Comparison of ENCODE assay signal across 1 cellular context in genomic region chr10:24724381-24725228, GRCh38.
TF ChIP-seq lines count a peak whose summit lies in the region.

No MANE protein-coding gene starts in this region.

TF ChIP-seq in K562, 482 proteins besides CTCF, POLR2A, EP300 and RAD21 (continued from another document and continues in another):
- TF ChIP-seq ZNF318 (IDR thresholded peaks at IDR 0.05; ENCODE audit: borderline replicate concordance in 1 of 2, low read depth in 1 of 2), result no peak
- no peak for TF ChIP-seq MEIS2 (IDR thresholded peaks at IDR 0.05; ENCODE audit: partially characterized antibody)
- TF ChIP-seq IRF1 (CRISPR knock-in tag; IDR thresholded peaks at IDR 0.05; ENCODE audit: borderline replicate concordance), result no peak
- no peak for TF ChIP-seq TEAD1 (CRISPR knock-in tag; IDR thresholded peaks at IDR 0.05)
- no peak for TF ChIP-seq RBM14 (IDR thresholded peaks at IDR 0.05; ENCODE audit: borderline replicate concordance, insufficient read depth, low read depth, low read length)
- no peak for TF ChIP-seq BRF1 (IDR thresholded peaks at IDR 0.05; ENCODE audit: borderline replicate concordance, extremely low read depth, insufficient read length)
- TF ChIP-seq FUS (optimal IDR thresholded peaks at IDR 0.05; ENCODE audit: low read depth, low read length), result no peak
- TF ChIP-seq FOXJ3 (CRISPR knock-in tag; IDR thresholded peaks at IDR 0.05), result no peak
- TF ChIP-seq ARHGAP35 (IDR thresholded peaks at IDR 0.05; ENCODE audit: partially characterized antibody), result no peak
- no peak for TF ChIP-seq ZNF311 (CRISPR knock-in tag; IDR thresholded peaks at IDR 0.05)
- TF ChIP-seq HINFP (tag; conservative IDR thresholded peaks at IDR 0.05; ENCODE audit: low read depth), result no peak
- TF ChIP-seq MAFF (IDR thresholded peaks at IDR 0.05; ENCODE audit: low read length), result no peak
- no peak for TF ChIP-seq TBL1XR1 (IDR thresholded peaks at IDR 0.05; ENCODE audit: low read length in 2 of 2)
- no peak for TF ChIP-seq ERF (CRISPR knock-in tag; IDR thresholded peaks at IDR 0.05)
- TF ChIP-seq E2F3 (CRISPR knock-in tag; IDR thresholded peaks at IDR 0.05), result no peak
- 0 out of 2 replicates have a peak, but pooled peaks have one; percentile 58 for TF ChIP-seq ELF2 (CRISPR knock-in tag; IDR thresholded peaks at IDR 0.05)
- no peak for TF ChIP-seq ZBTB5 (IDR thresholded peaks at IDR 0.05)
- TF ChIP-seq GATAD2B (IDR thresholded peaks at IDR 0.05; ENCODE audit: borderline replicate concordance), result no peak; the same call in 1 of the 2 replicates
- no peak for TF ChIP-seq ZC3H8 (IDR thresholded peaks at IDR 0.05)
- no peak for TF ChIP-seq ZNF23 (CRISPR knock-in tag; IDR thresholded peaks at IDR 0.05)
- no peak for TF ChIP-seq ATF4 (CRISPR knock-in tag; IDR thresholded peaks at IDR 0.05)
- no peak for TF ChIP-seq PREB (CRISPR knock-in tag; IDR thresholded peaks at IDR 0.05)
- TF ChIP-seq ELF1 (tag; IDR thresholded peaks at IDR 0.05), result no peak; the same call in 1 of the 2 replicates
- TF ChIP-seq IRF9 (tag; IDR thresholded peaks at IDR 0.05), result no peak
- no peak for TF ChIP-seq HSF4 (CRISPR knock-in tag; IDR thresholded peaks at IDR 0.05; ENCODE audit: borderline replicate concordance)
- TF ChIP-seq RBM25 (IDR thresholded peaks at IDR 0.05; ENCODE audit: low read depth, low read length, severe bottlenecking), result no peak
- TF ChIP-seq CHD7 (IDR thresholded peaks at IDR 0.05; ENCODE audit: low read depth, low read length), result no peak
- no peak for TF ChIP-seq TAL1 (IDR thresholded peaks at IDR 0.05)
